Comparison of ENCODE assay signal across 29 cellular contexts in genomic region chr13:111980146-111980929, GRCh38.
"Had no signal": no experiment of that assay in that cellular context is flagged by ENCODE, and none has a peak within 500 bp of the region (broad histone marks: within the 10 kb centered on the region; RNA-seq: fewer than 3 reads in every experiment).

No MANE protein-coding gene starts in this region.

- ATAC-seq: heart left ventricle; natural killer cell; stimulated activated memory B cell treated with anti-CD40 and anti-IgM and Interleukin-4, amounts not matched to agents 10 μg/mL and 1 μg/mL and 100 μg/mL, for 72 hours; stimulated activated naive CD8-positive, alpha-beta T cell treated with anti-CD3 and anti-CD28 coated beads, Interleukin-15, amount 100 ng/mL, for 72 hours had no signal

- H3K4me1 Mint-ChIP-seq: immature natural killer cell; mesothelial cell of epicardium; natural killer cell; nephron progenitor cell; stimulated activated memory B cell treated with anti-CD40 and anti-IgM and Interleukin-4, amounts not matched to agents 10 μg/mL and 1 μg/mL and 100 μg/mL, for 72 hours; stimulated activated naive CD8-positive, alpha-beta T cell treated with anti-CD3 and anti-CD28 coated beads, Interleukin-15, amount 100 ng/mL, for 72 hours had no signal

- H3K36me3 Mint-ChIP-seq: immature natural killer cell; mesothelial cell of epicardium; naive B cell; natural killer cell; stimulated activated memory B cell treated with anti-CD40 and anti-IgM and Interleukin-4, amounts not matched to agents 10 μg/mL and 1 μg/mL and 100 μg/mL, for 72 hours had no signal

- H3K9ac ChIP-seq: neural progenitor cell had no signal

- H3K4me1 ChIP-seq: heart left ventricle, left ventricle myocardium inferior, neural progenitor cell, right atrium auricular region, sigmoid colon, spleen, thyroid gland, transverse colon, upper lobe of right lung, uterus had no signal

- H3K27me3 ChIP-seq: neural progenitor cell, neutrophil, ovary, thyroid gland, uterus had no signal

- FAIRE-seq: islet of Langerhans, small intestine had no signal

- H3K27ac Mint-ChIP-seq: immature natural killer cell; mesothelial cell of epicardium; naive B cell; natural killer cell; nephron progenitor cell; neural progenitor cell; progenitor cell of endocrine pancreas; stimulated activated memory B cell treated with anti-CD40 and anti-IgM and Interleukin-4, amounts not matched to agents 10 μg/mL and 1 μg/mL and 100 μg/mL, for 72 hours; stimulated activated naive CD8-positive, alpha-beta T cell treated with anti-CD3 and anti-CD28 coated beads, Interleukin-15, amount 100 ng/mL, for 72 hours had no signal

- H3K4me3 Mint-ChIP-seq: immature natural killer cell; mesothelial cell of epicardium; naive B cell; natural killer cell; nephron progenitor cell; stimulated activated memory B cell treated with anti-CD40 and anti-IgM and Interleukin-4, amounts not matched to agents 10 μg/mL and 1 μg/mL and 100 μg/mL, for 72 hours; stimulated activated naive CD8-positive, alpha-beta T cell treated with anti-CD3 and anti-CD28 coated beads, Interleukin-15, amount 100 ng/mL, for 72 hours had no signal

- DNase-seq: heart left ventricle; hypothalamus; immature natural killer cell; left ventricle myocardium inferior; mesendoderm; naive B cell; natural killer cell; nephron progenitor cell; occipital lobe; ovary; sigmoid colon; small intestine; spleen; stimulated activated CD4-positive, alpha-beta T cell treated with anti-CD3 and anti-CD28 coated beads, Interleukin-4, amount 100 ng/mL, for 24 hours; stimulated activated naive CD4-positive, alpha-beta T cell treated with Interleukin-2 at 50 U/mL for 16 hours; stimulated activated naive CD8-positive, alpha-beta T cell treated with anti-CD3 and anti-CD28 coated beads, Interleukin-15, amount 100 ng/mL, for 72 hours; substantia nigra; thyroid gland; transverse colon; upper lobe of right lung; uterus had no signal

- H3K9me3 ChIP-seq: heart left ventricle, left ventricle myocardium inferior, ovary, right atrium auricular region, sigmoid colon, spleen, thyroid gland, transverse colon, upper lobe of right lung, uterus had no signal

- H3K36me3 ChIP-seq: heart left ventricle, left ventricle myocardium inferior, neural progenitor cell, neutrophil, ovary, right atrium auricular region, sigmoid colon, spleen, thyroid gland, transverse colon, upper lobe of right lung, uterus had no signal

- H3K4me3 ChIP-seq: heart left ventricle, left ventricle myocardium inferior, lung, neural progenitor cell, ovary, right atrium auricular region, sigmoid colon, spleen, thyroid gland, transverse colon, upper lobe of right lung, uterus had no signal

- H3K27ac ChIP-seq: heart left ventricle, left ventricle myocardium inferior, neural progenitor cell, neutrophil, ovary, right atrium auricular region, sigmoid colon, spleen, thyroid gland, transverse colon, upper lobe of right lung, uterus had no signal
